18 cellular contexts compared by ENCODE assay signal in genomic region chr6:3616565-3617176, GRCh38.
A peak's percentile ranks its signal among the peaks of the same experiment; 100 is the strongest.
DNase-seq lines count a peak whose midpoint lies in the region; ATAC-seq and TF ChIP-seq lines count a peak whose summit lies in the region.
"Had no signal": no experiment of that assay in that cellular context is flagged by ENCODE, and none has a peak within 500 bp of the region (broad histone marks: within the 10 kb centered on the region; RNA-seq: fewer than 3 reads in every experiment).

No MANE protein-coding gene starts in this region.

- H3K4me3 Mint-ChIP-seq in Calu3 (ENCODE audit: low read depth, unreplicated experiment) = no peak overlapping the region
- H3K4me3 Mint-ChIP-seq: CD4-positive, CD25-positive, alpha-beta regulatory T cell had no signal

- H4K20me1 ChIP-seq in MM.1S (ENCODE audit: insufficient read depth, low read length) (no peaks in the 10 kb centered on the region), neural cell (ENCODE audit: insufficient read depth) (no peaks in the 10 kb centered on the region)

- no peak overlapping the region for H3K56ac ChIP-seq in mesendoderm (ENCODE audit: low read length)

- H3K4me3 ChIP-seq in MM.1S (ENCODE audit: low read length) (no peak overlapping the region), neural cell (ENCODE audit: low read length) (peak overlapping the region; percentile 16), testis (no peak overlapping the region), mesendoderm (ENCODE audit: low read length) (no peak overlapping the region)
- H3K4me3 ChIP-seq: GM12878, GM23248, PC-9 had no signal

- no peak overlapping the region for H3K27ac Mint-ChIP-seq in Calu3 (ENCODE audit: unreplicated experiment)
- H3K27ac Mint-ChIP-seq: CD4-positive, CD25-positive, alpha-beta regulatory T cell had no signal

- H4K5ac ChIP-seq in mesendoderm (ENCODE audit: low read length) = no peak overlapping the region

- intact Hi-C loops in testis (cut with DNase I; ENCODE audit: low total_unique reads) (no loop called here), Calu3 (cut with micrococcal nuclease; ENCODE audit: unreplicated experiment) (no loop called here)

- TF ChIP-seq POLR2A in testis (IDR thresholded peaks at IDR 0.05) = no peak

- TF ChIP-seq CTCF in MM.1S (IDR thresholded peaks at IDR 0.05; ENCODE audit: low read length) (no peak), neural cell (IDR thresholded peaks at IDR 0.05; ENCODE audit: poor library complexity, severe bottlenecking) (no peak), testis (IDR thresholded peaks at IDR 0.05) (no peak), Calu3 (IDR thresholded peaks at IDR 0.05; ENCODE audit: unreplicated experiment) (no peak)

- H3K36me3 ChIP-seq in MM.1S (replicated peaks; ENCODE audit: insufficient read depth, low read length) (no peaks in the 10 kb centered on the region), neural cell (ENCODE audit: insufficient read depth, low read length) (no peaks in the 10 kb centered on the region), testis (ENCODE audit: low read depth, missing control alignments) (no peaks in the 10 kb centered on the region), mesendoderm (ENCODE audit: control insufficient read depth, insufficient read depth, low read length) (no peaks in the 10 kb centered on the region)

- no peak overlapping the region for H2BK120ac ChIP-seq in mesendoderm (ENCODE audit: low read depth, low read length)

- no peaks in the 10 kb centered on the region for H3K79me2 ChIP-seq in MM.1S (ENCODE audit: low read length)
- H3K79me2 ChIP-seq in neural cell (replicated peaks; ENCODE audit: insufficient read depth, low read length) = no peaks in the 10 kb centered on the region
- no peaks in the 10 kb centered on the region for H3K79me2 ChIP-seq in mesendoderm (ENCODE audit: control insufficient read depth, insufficient read depth, low read length)

- no peaks in the 10 kb centered on the region for H3K27me3 ChIP-seq in MM.1S (replicated peaks; ENCODE audit: insufficient read depth, low read length)
- no peaks in the 10 kb centered on the region for H3K27me3 ChIP-seq in neural cell (ENCODE audit: insufficient read depth, low read depth, low read length)
- H3K27me3 ChIP-seq in testis = no peaks in the 10 kb centered on the region
- no peaks in the 10 kb centered on the region for H3K27me3 ChIP-seq in mesendoderm (ENCODE audit: insufficient read depth, low read length, poor library complexity)

- peak; percentile 11 for DNase-seq in COLO668 (lab: John Stamatoyannopoulos, UW; ENCODE audit: unreplicated experiment)
- DNase-seq in MM.1S = peak; percentile 57
- DNase-seq in SW480 (ENCODE audit: low spot score) = peak; percentile 11
- no peak for DNase-seq in testis
- no peak for DNase-seq in Calu3
- no peak for DNase-seq in mesendoderm
- DNase-seq: ACHN; CD4-positive, CD25-positive, alpha-beta regulatory T cell; DND-41; GM23248; NCI-H1436 treated with DMSO at 0.1 percent for 48 hours; NCI-H2081; NCI-H526 treated with DMSO at 0.1 percent for 48 hours; PC-9; SW 1271 had no signal

- H3K9me3 ChIP-seq in MM.1S (replicated peaks; ENCODE audit: insufficient read depth, low read length) = no peaks in the 10 kb centered on the region
- H3K9me3 ChIP-seq in neural cell (ENCODE audit: low read length) = no peaks in the 10 kb centered on the region
- H3K9me3 ChIP-seq in testis = no peaks in the 10 kb centered on the region

- TF ChIP-seq EP300 in neural cell (conservative IDR thresholded peaks at IDR 0.05; ENCODE audit: poor library complexity, severe bottlenecking) = no peak

- peaks cover 46% of the 10 kb centered on the region for H3K27me3 Mint-ChIP-seq in Calu3 (ENCODE audit: unreplicated experiment)

- H2AK5ac ChIP-seq in mesendoderm (ENCODE audit: low read length) = no peak overlapping the region

- no peak overlapping the region for H2BK5ac ChIP-seq in mesendoderm (ENCODE audit: low read length)

- no peak overlapping the region for H3K27ac ChIP-seq in MM.1S (ENCODE audit: low read length)
- H3K27ac ChIP-seq in neural cell (ENCODE audit: low read length) = peak overlapping the region; percentile 71
- no peak overlapping the region for H3K27ac ChIP-seq in testis
- H3K27ac ChIP-seq in mesendoderm (ENCODE audit: low read depth, low read length) = no peak overlapping the region
- H3K27ac ChIP-seq: GM23248, PC-9 had no signal

- BruUV-seq in Calu3 (replicated peaks; lab: Mats Ljungman, UMichigan) = no TSS peak

- no peak for TF ChIP-seq RAD21 in neural cell (conservative IDR thresholded peaks at IDR 0.05)

- no peaks in the 10 kb centered on the region for H3K9me3 Mint-ChIP-seq in Calu3 (ENCODE audit: low read depth, unreplicated experiment)

- H4K8ac ChIP-seq in mesendoderm (ENCODE audit: low read depth, low read length) = no peak overlapping the region

- no peak overlapping the region for H3K4ac ChIP-seq in mesendoderm (ENCODE audit: low read depth, low read length)

- H3K9me2 ChIP-seq in MM.1S (replicated peaks; ENCODE audit: insufficient read depth, low read length) (no peaks in the 10 kb centered on the region), neural cell (ENCODE audit: insufficient read depth, low read length) (no peaks in the 10 kb centered on the region)

- peaks cover 12% of the 10 kb centered on the region for H3K4me1 Mint-ChIP-seq in Calu3 (ENCODE audit: low read depth, unreplicated experiment)
- H3K4me1 Mint-ChIP-seq: CD4-positive, CD25-positive, alpha-beta regulatory T cell had no signal

- H3K18ac ChIP-seq in mesendoderm (ENCODE audit: low read length) = no peak overlapping the region

- no peaks in the 10 kb centered on the region for H3F3A ChIP-seq in MM.1S (ENCODE audit: insufficient read depth, low read length)
- H3F3A ChIP-seq in neural cell (ENCODE audit: insufficient read depth, low read length, poor library complexity, severe bottlenecking) = no peaks in the 10 kb centered on the region

- no peaks in the 10 kb centered on the region for H3K36me3 Mint-ChIP-seq in Calu3 (ENCODE audit: insufficient read depth, unreplicated experiment)
- H3K36me3 Mint-ChIP-seq: CD4-positive, CD25-positive, alpha-beta regulatory T cell had no signal

- no peaks in the 10 kb centered on the region for H3K4me1 ChIP-seq in MM.1S (ENCODE audit: low read length)
- no peaks in the 10 kb centered on the region for H3K4me1 ChIP-seq in testis
- no peaks in the 10 kb centered on the region for H3K4me1 ChIP-seq in mesendoderm (ENCODE audit: control insufficient read depth, low read depth, low read length)

- WGBS in testis, 2 donors = 87 to 90% methylated on average over 9 of the region's 9 CpGs
- WGBS in mesendoderm (ENCODE audit: extremely low coverage, insufficient coverage, low lambda C conversion rate) = no CpG with 5 or more reads among the region's 9 CpGs

- no peak for ATAC-seq in HG02852 (IDR thresholded peaks at IDR 0.05; ENCODE audit: unreplicated experiment)
- ATAC-seq: GM12878 had no signal

- no peaks in the 10 kb centered on the region for H3K79me1 ChIP-seq in mesendoderm (ENCODE audit: low read length)

- no peak overlapping the region for H3K4me2 ChIP-seq in MM.1S (ENCODE audit: low read depth, low read length)
- no peak overlapping the region for H3K4me2 ChIP-seq in neural cell (ENCODE audit: low read length)
- H3K4me2 ChIP-seq in mesendoderm (ENCODE audit: low read length) = no peak overlapping the region
- H3K4me2 ChIP-seq: PC-9 had no signal

- H2BK15ac ChIP-seq in mesendoderm (replicated peaks; ENCODE audit: low read depth) = no peak overlapping the region

- H2AFZ ChIP-seq in MM.1S (ENCODE audit: low read length) (no peak overlapping the region), neural cell (ENCODE audit: low read depth, low read length) (no peak overlapping the region)
- H2AFZ ChIP-seq: GM23248, PC-9 had no signal

- H3K23ac ChIP-seq in mesendoderm (ENCODE audit: low read length) = no peak overlapping the region

- H3K9ac ChIP-seq in MM.1S (ENCODE audit: low read length) = no peak overlapping the region
- H3K9ac ChIP-seq in neural cell (ENCODE audit: low read length) = peak overlapping the region; percentile 28
- no peak overlapping the region for H3K9ac ChIP-seq in mesendoderm (ENCODE audit: low read length)
- H3K9ac ChIP-seq: GM23248 had no signal

- CTCF ChIA-PET in Calu3 (lab: Charles Lee) = no interaction called here

TF ChIP-seq in neural cell, 6 proteins besides CTCF, POLR2A, EP300 and RAD21:
- no peak for TF ChIP-seq SMC3 (conservative IDR thresholded peaks at IDR 0.05; ENCODE audit: poor library complexity)
- no peak for TF ChIP-seq TAF1 (IDR thresholded peaks at IDR 0.05; ENCODE audit: low read depth)
- no peak for TF ChIP-seq POLR2AphosphoS5 (IDR thresholded peaks at IDR 0.05)
- TF ChIP-seq EZH2 (IDR thresholded peaks at IDR 0.05; ENCODE audit: borderline replicate concordance, insufficient read depth, low read length, poor library complexity, severe bottlenecking) = no peak
- TF ChIP-seq REST (IDR thresholded peaks at IDR 0.05; ENCODE audit: borderline replicate concordance) = no peak
- no peak for TF ChIP-seq MXI1 (conservative IDR thresholded peaks at IDR 0.05; ENCODE audit: poor library complexity, severe bottlenecking)

Comparison
In these comparisons a context has a peak if more than half of its experiments do, and no peak if none do; other contexts are left out.
1. DNase-seq: peak in COLO668 (single experiment), MM.1S (single experiment) and SW480 (single experiment); none in testis (single experiment), Calu3 (single experiment) and mesendoderm (single experiment).